21 cellular contexts compared by ENCODE assay signal in genomic region chr12:50778663-50779590, GRCh38.
"Had no signal": no experiment of that assay in that cellular context is flagged by ENCODE, and none has a peak within 500 bp of the region (broad histone marks: within the 10 kb centered on the region; RNA-seq: fewer than 3 reads in every experiment).

No MANE protein-coding gene starts in this region.

- H3K27me3 Mint-ChIP-seq: central memory CD8-positive, alpha-beta T cell; stimulated activated naive CD8-positive, alpha-beta T cell treated with anti-CD3 and anti-CD28 coated beads, Interleukin-15, amount 100 ng/mL, for 72 hours had no signal

- H3K4me3 ChIP-seq: gastrocnemius medialis, heart left ventricle, suprapubic skin, upper lobe of right lung had no signal

- H3K9me3 Mint-ChIP-seq: central memory CD8-positive, alpha-beta T cell; immature natural killer cell; nephron; stimulated activated naive CD8-positive, alpha-beta T cell treated with anti-CD3 and anti-CD28 coated beads, Interleukin-15, amount 100 ng/mL, for 72 hours had no signal

- H3K4me3 Mint-ChIP-seq: central memory CD8-positive, alpha-beta T cell; immature natural killer cell; nephron; stimulated activated naive CD8-positive, alpha-beta T cell treated with anti-CD3 and anti-CD28 coated beads, Interleukin-15, amount 100 ng/mL, for 72 hours had no signal

- H3K36me3 ChIP-seq: brain microvascular endothelial cell had no signal

- ATAC-seq: heart left ventricle; stimulated activated naive CD8-positive, alpha-beta T cell treated with anti-CD3 and anti-CD28 coated beads, Interleukin-15, amount 100 ng/mL, for 72 hours; upper lobe of right lung had no signal

- H3K9me3 ChIP-seq: gastrocnemius medialis, heart left ventricle, suprapubic skin, upper lobe of right lung had no signal

- H3K27me3 ChIP-seq: brain microvascular endothelial cell, gastrocnemius medialis, heart left ventricle, suprapubic skin, upper lobe of right lung had no signal

- H3K4me1 ChIP-seq: suprapubic skin, upper lobe of right lung had no signal

- DNase-seq: activated CD4-positive, alpha-beta T cell treated with anti-CD3 and anti-CD28 coated beads for 1 hour; activated CD4-positive, alpha-beta T cell treated with anti-CD3 and anti-CD28 coated beads, Interleukin-2, amount 50 U/mL, for 4 hours; activated naive CD4-positive, alpha-beta T cell treated with Interleukin-2 at 50 U/mL for 16 hours; aorta; brain microvascular endothelial cell; cortex of kidney; effector CD4-positive, alpha-beta T cell; gastrocnemius medialis; heart left ventricle; immature natural killer cell; kidney glomerular epithelial cell; mesendoderm; nucleus accumbens; stimulated activated CD4-positive, alpha-beta T cell treated with anti-CD3 and anti-CD28 coated beads, Interleukin-2, amount 100 ng/mL, for 24 hours; stimulated activated naive CD8-positive, alpha-beta T cell treated with anti-CD3 and anti-CD28 coated beads, Interleukin-15, amount 100 ng/mL, for 72 hours; T-helper 2 cell; upper lobe of right lung; WERI-Rb-1 had no signal

- H3K4me1 Mint-ChIP-seq: nephron had no signal

- H3K27ac ChIP-seq: brain microvascular endothelial cell, gastrocnemius medialis, heart left ventricle, suprapubic skin, upper lobe of right lung, WERI-Rb-1 had no signal

- H3K27ac Mint-ChIP-seq: immature natural killer cell; nephron; stimulated activated naive CD8-positive, alpha-beta T cell treated with anti-CD3 and anti-CD28 coated beads, Interleukin-15, amount 100 ng/mL, for 72 hours had no signal
